8 cellular contexts compared by ENCODE assay signal in genomic region chr9:34376596-34377401, GRCh38. TPM values are rescaled to one million over a fixed set of nuclear protein-coding genes. Genes with fewer than 3 reads are reported as not detected.
DNase-seq lines count a peak whose midpoint lies in the region; ATAC-seq and TF ChIP-seq lines count a peak whose summit lies in the region.

TSS of gene MYORG (minus strand) at chr9:34376898. CDS start at chr9:34372943, 3,955 bp downstream.

- H3K4me3 ChIP-seq in MM.1S (ENCODE audit: low read length), result peak within 1 kb of the TSS; percentile 83
- peak within 1 kb of the TSS; percentile 53 to 86 for H3K4me3 ChIP-seq in gastroesophageal sphincter
- H3K4me3 ChIP-seq in neutrophil (ENCODE audit: low read depth in 1 of 2, low read length in 1 of 2), result peak within 1 kb of the TSS; percentile 77 to 92

- H3K9me2 ChIP-seq in MM.1S (replicated peaks; ENCODE audit: insufficient read depth, low read length), result no peaks in the 10 kb centered on the region

- peak within 1 kb of the TSS; percentile 93 for H3K4me2 ChIP-seq in MM.1S (ENCODE audit: low read depth, low read length)

- H3K27me3 ChIP-seq in MM.1S (replicated peaks; ENCODE audit: insufficient read depth, low read length) (no peaks in the 10 kb centered on the region), gastroesophageal sphincter (no peaks in the 10 kb centered on the region), neutrophil (peaks cover 67% of the 10 kb centered on the region)

- TF ChIP-seq CTCF in MM.1S (IDR thresholded peaks at IDR 0.05; ENCODE audit: low read length) (no peak), gastroesophageal sphincter (IDR thresholded peaks at IDR 0.05) (peak in 1 of 4 experiments; percentile 15), neutrophil (IDR thresholded peaks at IDR 0.05) (no peak)

- H3K79me2 ChIP-seq in MM.1S (ENCODE audit: low read length), result no peaks in the 10 kb centered on the region

- peak within 1 kb of the TSS; percentile 8; the same call in 1 of the 2 replicates for H3K27ac ChIP-seq in MM.1S (ENCODE audit: low read length)
- peak within 1 kb of the TSS; percentile 40 to 88 (median 81) for H3K27ac ChIP-seq in gastroesophageal sphincter
- H3K27ac ChIP-seq in neutrophil, result no peak within 1 kb of the TSS
- peak within 1 kb of the TSS; percentile 82 for H3K27ac ChIP-seq in substantia nigra (ENCODE audit: low read depth, low read length, poor library complexity, severe bottlenecking)

- DNase-seq in GDM1 (lab: John Stamatoyannopoulos, UW), result peak; percentile 97
- peak; percentile 86 for DNase-seq in HCEC 1CT
- peak; percentile 98 for DNase-seq in MM.1S
- peak; percentile 94 for DNase-seq in SIG-M5 treated with dmso at 0.1 percent for 504 hours (lab: John Stamatoyannopoulos, UW; ENCODE audit: unreplicated experiment)
- DNase-seq in activated naive CD4-positive, alpha-beta T cell (lab: John Stamatoyannopoulos, UW), result peak; percentile 68 to 95 (median 86)
- peak; percentile 51 to 97 (median 88) for DNase-seq in substantia nigra (lab: John Stamatoyannopoulos, UW)

- 0 to 4% methylated on average over 4 to 6 of the region's 54 CpGs for WGBS in gastroesophageal sphincter (ENCODE audit: low coverage in 1 of 2), 2 donors

- ATAC-seq in gastroesophageal sphincter, result peak; percentile 89

- H4K20me1 ChIP-seq in MM.1S (ENCODE audit: insufficient read depth, low read length), result no peaks in the 10 kb centered on the region

- H3K9me3 ChIP-seq in MM.1S (replicated peaks; ENCODE audit: insufficient read depth, low read length), result no peaks in the 10 kb centered on the region
- no peaks in the 10 kb centered on the region for H3K9me3 ChIP-seq in gastroesophageal sphincter
- no peaks in the 10 kb centered on the region for H3K9me3 ChIP-seq in neutrophil

- peak within 1 kb of the TSS; percentile 58 for H3K9ac ChIP-seq in MM.1S (ENCODE audit: low read length)

- no peak for TF ChIP-seq EP300 in gastroesophageal sphincter (IDR thresholded peaks at IDR 0.05)

- H3K36me3 ChIP-seq in MM.1S (replicated peaks; ENCODE audit: insufficient read depth, low read length) (no peaks in the 10 kb centered on the region), gastroesophageal sphincter (peaks cover 0 to 10% of the 10 kb centered on the region in 2 donors), neutrophil (no peaks in the 10 kb centered on the region)

- H3F3A ChIP-seq in MM.1S (ENCODE audit: insufficient read depth, low read length), result no peaks in the 10 kb centered on the region; the same call in 1 of the 2 replicates

- peak within 1 kb of the TSS; percentile 89 for H2AFZ ChIP-seq in MM.1S (ENCODE audit: low read length)

- peak; percentile 34 to 66 for TF ChIP-seq POLR2A in gastroesophageal sphincter (IDR thresholded peaks at IDR 0.05)

- H3K4me1 ChIP-seq in MM.1S (ENCODE audit: low read length) (peaks cover 14% of the 10 kb centered on the region), gastroesophageal sphincter (peaks cover 0 to 69% (median 27%) of the 10 kb centered on the region in 3 donors), neutrophil (ENCODE audit: control insufficient read depth in 1 of 2, insufficient read depth in 1 of 2, low read depth in 1 of 2, low read length in 1 of 2) (peaks cover 33 to 41% of the 10 kb centered on the region in 2 experiments)

RNA-seq across cellular contexts. Expression of gene MYORG, which starts in this region (rescaled TPM):
- 10 to 100 TPM in 3 of 4 donors, 1 to 10 TPM in 1; 4.3 to 33.7 (median 26.8) TPM for total RNA-seq in gastroesophageal sphincter
